9 cellular contexts compared by ENCODE assay signal in genomic region chr4:74230902-74231499, GRCh38.
DNase-seq lines count a peak whose midpoint lies in the region; TF ChIP-seq lines count a peak whose summit lies in the region.
"Had no signal": no experiment of that assay in that cellular context is flagged by ENCODE, and none has a peak within 500 bp of the region (broad histone marks: within the 10 kb centered on the region; RNA-seq: fewer than 3 reads in every experiment).

No MANE protein-coding gene starts in this region.

- no peak overlapping the region for H3K4me3 Mint-ChIP-seq in activated CD4-positive, alpha-beta T cell treated with anti-CD3 and anti-CD28 coated beads, Interleukin-2, amount 10 ng/mL, durations not matched to agents 24 days and 14 days
- no peak overlapping the region for H3K4me3 Mint-ChIP-seq in activated CD4-positive, alpha-beta T cell treated with anti-CD3 and anti-CD28 coated beads, Interleukin-2, amount 10 ng/mL, durations not matched to agents 7 days and 5 days
- no peak overlapping the region for H3K4me3 Mint-ChIP-seq in activated T-helper 2 cell treated with anti-CD3 and anti-CD28 coated beads, Interferon-gamma antibody, Interleukin-2, Interleukin-4, amounts not matched to agents 10 μg/mL and 5 μg/mL and 100 μg/mL, durations not matched to agents 14 hours and 24 hours and 36 hours (ENCODE audit: low read depth)
- H3K4me3 Mint-ChIP-seq: B cell had no signal

- H3K4me2 ChIP-seq in KMS-11 (peak overlapping the region; percentile 47; the same call in 1 of the 2 replicates), skeletal muscle satellite cell (ENCODE audit: low read length) (peak overlapping the region; percentile 69)

- peaks cover 17% of the 10 kb centered on the region for H3K4me1 ChIP-seq in KMS-11 (ENCODE audit: low read depth, poor library complexity, severe bottlenecking)
- no peaks in the 10 kb centered on the region for H3K4me1 ChIP-seq in colonic mucosa
- H3K4me1 ChIP-seq in skeletal muscle satellite cell (ENCODE audit: control insufficient read depth, insufficient read depth, low read length): peaks cover 34% of the 10 kb centered on the region

- 0 out of 2 replicates have a peak overlapping the region, but pooled peaks have one; percentile 14 for H2AFZ ChIP-seq in KMS-11 (ENCODE audit: low read depth)

- H3K27ac Mint-ChIP-seq in activated CD4-positive, alpha-beta T cell treated with anti-CD3 and anti-CD28 coated beads, Interleukin-2, amount 10 ng/mL, durations not matched to agents 24 days and 14 days: no peak overlapping the region
- H3K27ac Mint-ChIP-seq in activated CD4-positive, alpha-beta T cell treated with anti-CD3 and anti-CD28 coated beads, Interleukin-2, amount 10 ng/mL, durations not matched to agents 7 days and 5 days: no peak overlapping the region
- no peak overlapping the region for H3K27ac Mint-ChIP-seq in activated T-helper 2 cell treated with anti-CD3 and anti-CD28 coated beads, Interferon-gamma antibody, Interleukin-2, Interleukin-4, amounts not matched to agents 10 μg/mL and 5 μg/mL and 100 μg/mL, durations not matched to agents 14 hours and 24 hours and 36 hours
- H3K27ac Mint-ChIP-seq: B cell had no signal

- H4K20me1 ChIP-seq in KMS-11 (ENCODE audit: insufficient read depth): no peaks in the 10 kb centered on the region

- H3K9me3 Mint-ChIP-seq in activated CD4-positive, alpha-beta T cell treated with anti-CD3 and anti-CD28 coated beads, Interleukin-2, amount 10 ng/mL, durations not matched to agents 24 days and 14 days: peaks cover 4% of the 10 kb centered on the region
- H3K9me3 Mint-ChIP-seq in activated CD4-positive, alpha-beta T cell treated with anti-CD3 and anti-CD28 coated beads, Interleukin-2, amount 10 ng/mL, durations not matched to agents 7 days and 5 days: no peaks in the 10 kb centered on the region
- no peaks in the 10 kb centered on the region for H3K9me3 Mint-ChIP-seq in activated T-helper 2 cell treated with anti-CD3 and anti-CD28 coated beads, Interferon-gamma antibody, Interleukin-2, Interleukin-4, amounts not matched to agents 10 μg/mL and 5 μg/mL and 100 μg/mL, durations not matched to agents 14 hours and 24 hours and 36 hours

- H3K4me3 ChIP-seq in KMS-11 (IDR thresholded peaks at IDR 0.05; ENCODE audit: insufficient read depth, low read depth, low read length): no peak overlapping the region
- H3K4me3 ChIP-seq in colonic mucosa: no peak overlapping the region
- H3K4me3 ChIP-seq in skeletal muscle satellite cell (ENCODE audit: low read length): peak overlapping the region; percentile 31

- DNase-seq in activated CD4-positive, alpha-beta T cell treated with anti-CD3 and anti-CD28 coated beads, Interleukin-2, amount 10 ng/mL, durations not matched to agents 24 days and 14 days: peak; percentile 59
- DNase-seq in activated CD4-positive, alpha-beta T cell treated with anti-CD3 and anti-CD28 coated beads, Interleukin-2, amount 10 ng/mL, durations not matched to agents 7 days and 5 days: no peak
- peak; percentile 84 for DNase-seq in colonic mucosa
- no peak for DNase-seq in NCI-H2171 treated with DMSO at 0.1 percent for 48 hours (lab: John Stamatoyannopoulos, UW)
- no peak for DNase-seq in activated T-helper 2 cell treated with anti-CD3 and anti-CD28 coated beads, Interferon-gamma antibody, Interleukin-2, Interleukin-4, amounts not matched to agents 10 μg/mL and 5 μg/mL and 100 μg/mL, durations not matched to agents 14 hours and 24 hours and 36 hours (ENCODE audit: low spot score)
- DNase-seq in NCI-H510A treated with DMSO at 0.1 percent for 48 hours (lab: John Stamatoyannopoulos, UW): no peak

- intact Hi-C loops in activated CD4-positive, alpha-beta T cell treated with anti-CD3 and anti-CD28 coated beads, Interleukin-2, amount 10 ng/mL, durations not matched to agents 24 days and 14 days (cut with micrococcal nuclease): loop anchor here (5.0 kb wide), 1 partner anchor 34 kb away; no protein-coding TSS in a partner anchor
- intact Hi-C loops in colonic mucosa (cut with DNase I): no loop called here
- intact Hi-C loops in activated T-helper 2 cell treated with anti-CD3 and anti-CD28 coated beads, Interferon-gamma antibody, Interleukin-2, Interleukin-4, amounts not matched to agents 10 μg/mL and 5 μg/mL and 100 μg/mL, durations not matched to agents 14 hours and 24 hours and 36 hours (cut with micrococcal nuclease): loop anchor here (2.0 kb wide), 1 partner anchor 14 kb away; no protein-coding TSS in a partner anchor

- no peaks in the 10 kb centered on the region for H3K36me3 Mint-ChIP-seq in activated CD4-positive, alpha-beta T cell treated with anti-CD3 and anti-CD28 coated beads, Interleukin-2, amount 10 ng/mL, durations not matched to agents 24 days and 14 days (ENCODE audit: low read depth)
- H3K36me3 Mint-ChIP-seq in activated CD4-positive, alpha-beta T cell treated with anti-CD3 and anti-CD28 coated beads, Interleukin-2, amount 10 ng/mL, durations not matched to agents 7 days and 5 days (ENCODE audit: low read depth): no peaks in the 10 kb centered on the region
- H3K36me3 Mint-ChIP-seq in activated T-helper 2 cell treated with anti-CD3 and anti-CD28 coated beads, Interferon-gamma antibody, Interleukin-2, Interleukin-4, amounts not matched to agents 10 μg/mL and 5 μg/mL and 100 μg/mL, durations not matched to agents 14 hours and 24 hours and 36 hours (ENCODE audit: low read depth): no peaks in the 10 kb centered on the region

- H3K9ac ChIP-seq in KMS-11 (no peak overlapping the region), colonic mucosa (ENCODE audit: low read depth in 2 of 2, low read length in 2 of 2) (no peak overlapping the region), skeletal muscle satellite cell (ENCODE audit: low read depth, low read length) (peak overlapping the region; percentile 74)

- no peak for TF ChIP-seq CTCF in KMS-11 (conservative IDR thresholded peaks at IDR 0.05; ENCODE audit: low read depth, low read length)
- no peak for TF ChIP-seq CTCF in colonic mucosa (IDR thresholded peaks at IDR 0.05)

- H3K9me3 ChIP-seq in colonic mucosa: no peaks in the 10 kb centered on the region
- no peaks in the 10 kb centered on the region for H3K9me3 ChIP-seq in skeletal muscle satellite cell (replicated peaks; ENCODE audit: low read length)

- peak overlapping the region; percentile 17; the same call in 1 of the 2 replicates for H3K27ac ChIP-seq in KMS-11
- H3K27ac ChIP-seq in colonic mucosa: peak overlapping the region; percentile 42

- no peaks in the 10 kb centered on the region for H3K27me3 ChIP-seq in KMS-11 (ENCODE audit: insufficient read depth, low read depth)
- no peaks in the 10 kb centered on the region for H3K27me3 ChIP-seq in colonic mucosa
- no peaks in the 10 kb centered on the region for H3K27me3 ChIP-seq in skeletal muscle satellite cell (ENCODE audit: control insufficient read depth, insufficient read depth, low read length)

- H3K27me3 Mint-ChIP-seq in activated CD4-positive, alpha-beta T cell treated with anti-CD3 and anti-CD28 coated beads, Interleukin-2, amount 10 ng/mL, durations not matched to agents 24 days and 14 days: no peaks in the 10 kb centered on the region
- no peaks in the 10 kb centered on the region for H3K27me3 Mint-ChIP-seq in activated CD4-positive, alpha-beta T cell treated with anti-CD3 and anti-CD28 coated beads, Interleukin-2, amount 10 ng/mL, durations not matched to agents 7 days and 5 days
- H3K27me3 Mint-ChIP-seq in activated T-helper 2 cell treated with anti-CD3 and anti-CD28 coated beads, Interferon-gamma antibody, Interleukin-2, Interleukin-4, amounts not matched to agents 10 μg/mL and 5 μg/mL and 100 μg/mL, durations not matched to agents 14 hours and 24 hours and 36 hours (ENCODE audit: low read depth): no peaks in the 10 kb centered on the region
- H3K27me3 Mint-ChIP-seq: B cell had no signal

- no peaks in the 10 kb centered on the region for H3K79me2 ChIP-seq in KMS-11 (ENCODE audit: insufficient read depth, low read depth)

- H3K4me1 Mint-ChIP-seq in activated CD4-positive, alpha-beta T cell treated with anti-CD3 and anti-CD28 coated beads, Interleukin-2, amount 10 ng/mL, durations not matched to agents 24 days and 14 days: peaks cover 18% of the 10 kb centered on the region
- H3K4me1 Mint-ChIP-seq in activated CD4-positive, alpha-beta T cell treated with anti-CD3 and anti-CD28 coated beads, Interleukin-2, amount 10 ng/mL, durations not matched to agents 7 days and 5 days: peaks cover 19% of the 10 kb centered on the region
- peaks cover 31% of the 10 kb centered on the region for H3K4me1 Mint-ChIP-seq in activated T-helper 2 cell treated with anti-CD3 and anti-CD28 coated beads, Interferon-gamma antibody, Interleukin-2, Interleukin-4, amounts not matched to agents 10 μg/mL and 5 μg/mL and 100 μg/mL, durations not matched to agents 14 hours and 24 hours and 36 hours (ENCODE audit: low read depth)

- CTCF ChIA-PET in activated CD4-positive, alpha-beta T cell treated with anti-CD3 and anti-CD28 coated beads, Interleukin-2, amount 10 ng/mL, durations not matched to agents 7 days and 5 days (lab: Charles Lee): interaction anchor here (0.6 to 1.7 kb wide), 4 partner anchors 11 to 344 kb away, joined by 3 to 8 read pairs (median 6); no protein-coding TSS in a partner anchor

- H3K36me3 ChIP-seq in KMS-11 (ENCODE audit: insufficient read depth) (no peaks in the 10 kb centered on the region), colonic mucosa (no peaks in the 10 kb centered on the region), skeletal muscle satellite cell (ENCODE audit: insufficient read depth, low read length) (no peaks in the 10 kb centered on the region)

- POLR2A ChIA-PET in activated CD4-positive, alpha-beta T cell treated with anti-CD3 and anti-CD28 coated beads, Interleukin-2, amount 10 ng/mL, durations not matched to agents 7 days and 5 days (lab: Charles Lee): no interaction called here

Comparison
In these comparisons a context has a peak if more than half of its experiments do, and no peak if none do; other contexts are left out.
1. DNase-seq: peak in activated CD4-positive, alpha-beta T cell treated with anti-CD3 and anti-CD28 coated beads, Interleukin-2, amount 10 ng/mL, durations not matched to agents 24 days and 14 days (single experiment) and colonic mucosa (single experiment); none in activated CD4-positive, alpha-beta T cell treated with anti-CD3 and anti-CD28 coated beads, Interleukin-2, amount 10 ng/mL, durations not matched to agents 7 days and 5 days (single experiment), NCI-H2171 treated with DMSO at 0.1 percent for 48 hours (single experiment), activated T-helper 2 cell treated with anti-CD3 and anti-CD28 coated beads, Interferon-gamma antibody, Interleukin-2, Interleukin-4, amounts not matched to agents 10 μg/mL and 5 μg/mL and 100 μg/mL, durations not matched to agents 14 hours and 24 hours and 36 hours (single experiment) and NCI-H510A treated with DMSO at 0.1 percent for 48 hours (single experiment).